In genomic region chr3:171283248-171284222, GRCh38 we compare ENCODE assay signal across 10 cellular contexts.
DNase-seq lines count a peak whose midpoint lies in the region; ATAC-seq and TF ChIP-seq lines count a peak whose summit lies in the region.
"Had no signal": no experiment of that assay in that cellular context is flagged by ENCODE, and none has a peak within 500 bp of the region (broad histone marks: within the 10 kb centered on the region; RNA-seq: fewer than 3 reads in every experiment).

No MANE protein-coding gene starts in this region.

- TF ChIP-seq POLR2A in IMR-90 (IDR thresholded peaks at IDR 0.05; ENCODE audit: low read depth, low read length) = no peak

- no peak overlapping the region for H2AFZ ChIP-seq in IMR-90 (replicated peaks; ENCODE audit: low read length, poor library complexity)

- H2AK9ac ChIP-seq in IMR-90 (replicated peaks; ENCODE audit: low read depth, low read length, poor library complexity) = no peak overlapping the region

- CTCF ChIA-PET in IMR-90 (lab: Yijun Ruan, JAX) = interaction anchor here (0.6 kb wide), 1 partner anchor 21 kb away, joined by 3 read pairs; no protein-coding TSS in a partner anchor

- H3K9me1 ChIP-seq in IMR-90 (ENCODE audit: insufficient read depth, low read length) = no peaks in the 10 kb centered on the region; the same call in 1 of the 2 replicates

- H3K27ac ChIP-seq in IMR-90 (ENCODE audit: insufficient read depth, low read length) (peak overlapping the region; percentile 13; the same call in 1 of the 2 replicates), brain microvascular endothelial cell (peak overlapping the region; percentile 100), layer of hippocampus (ENCODE audit: low read depth, low read length) (peak overlapping the region; percentile 2), thoracic aorta (peak overlapping the region; percentile 79 to 82)

- TF ChIP-seq CTCF in IMR-90 (conservative IDR thresholded peaks at IDR 0.05; ENCODE audit: low read depth, low read length) (no peak), brain microvascular endothelial cell (IDR thresholded peaks at IDR 0.05; ENCODE audit: low read depth, low read length, missing control alignments) (no peak), thoracic aorta (IDR thresholded peaks at IDR 0.05) (no peak)

- TF ChIP-seq RAD21 in IMR-90 (IDR thresholded peaks at IDR 0.05; ENCODE audit: low read length) = no peak

- H4K91ac ChIP-seq in IMR-90 (ENCODE audit: insufficient read depth, low read depth, low read length) = peak overlapping the region; percentile 50

- peak overlapping the region; percentile 68 for H4K5ac ChIP-seq in IMR-90 (ENCODE audit: low read depth, low read length)

- no peak overlapping the region for H3K4me2 ChIP-seq in IMR-90 (ENCODE audit: low read depth, low read length)

- peak overlapping the region; percentile 1 for H2BK5ac ChIP-seq in IMR-90 (ENCODE audit: low read depth, low read length, poor library complexity, severe bottlenecking)

- H4K20me1 ChIP-seq in IMR-90 (ENCODE audit: insufficient read depth, low read length) = no peaks in the 10 kb centered on the region

- intact Hi-C loops in IMR-90 (cut with micrococcal nuclease) = loop anchor here (2.0 kb wide), 1 partner anchor 177 kb away; the partner anchor contains the start of gene TNIK

- POLR2A ChIA-PET in IMR-90 (lab: Charles Lee; ENCODE audit: unreplicated experiment) = interaction anchor here (0.5 to 0.6 kb wide), 2 partner anchors 53 to 67 kb away, joined by 3 to 4 read pairs; no protein-coding TSS in a partner anchor
- POLR2A ChIA-PET in naive thymus-derived CD8-positive, alpha-beta T cell (lab: Charles Lee) = no interaction called here

- peaks cover 0 to 7% (median 3%) of the 10 kb centered on the region in 3 donors for H3K36me3 Mint-ChIP-seq in naive thymus-derived CD8-positive, alpha-beta T cell

- no peaks in the 10 kb centered on the region for H3K36me3 ChIP-seq in IMR-90 (ENCODE audit: control insufficient read depth, insufficient read depth, low read length)
- H3K36me3 ChIP-seq in brain microvascular endothelial cell (replicated peaks) = no peaks in the 10 kb centered on the region
- H3K36me3 ChIP-seq in thoracic aorta = no peaks in the 10 kb centered on the region

- dilution Hi-C loops in IMR-90 (cut with HindIII; ENCODE audit: low sequenced_read_pairs, unreplicated experiment) = no loop called here

- H3K27me3 Mint-ChIP-seq in naive thymus-derived CD8-positive, alpha-beta T cell = no peaks in the 10 kb centered on the region

- peak overlapping the region in 1 of 2 experiments; percentile 24; a peak in 1 of 4 replicates for H4K8ac ChIP-seq in IMR-90 (ENCODE audit: low read depth in 2 of 2, low read length in 2 of 2)

- H2AK5ac ChIP-seq in IMR-90 (ENCODE audit: low read depth, low read length) = peak overlapping the region; percentile 80

- peak overlapping the region; percentile 48 for H3K14ac ChIP-seq in IMR-90 (replicated peaks; ENCODE audit: low read depth, low read length)

- H3K4me3 ChIP-seq in IMR-90 (ENCODE audit: insufficient read depth, low read depth, low read length) (no peak overlapping the region), brain microvascular endothelial cell (ENCODE audit: low read depth, low read length) (no peak overlapping the region), thoracic aorta (peak overlapping the region; percentile 61)

- no peak overlapping the region for H3K56ac ChIP-seq in IMR-90 (ENCODE audit: extremely low read depth, insufficient read depth, low read length)

- no peak overlapping the region; the same call in 1 of the 2 replicates for H3K23ac ChIP-seq in IMR-90 (ENCODE audit: low read depth, low read length)

- H3K79me1 ChIP-seq in IMR-90 (ENCODE audit: low read depth in 1 of 2, low read length in 2 of 2) = no peaks in the 10 kb centered on the region

- 88% methylated on average over 1 of the region's 9 CpGs; no CpG with 5 or more reads in 1 of the 2 experiments for WGBS in IMR-90 (ENCODE audit: extremely low coverage in 2 of 2, insufficient read length in 1 of 2), 2 experiments

- H3K27me3 ChIP-seq in IMR-90 (ENCODE audit: control insufficient read depth, insufficient read depth, low read length) (no peaks in the 10 kb centered on the region; the same call in 1 of the 2 replicates), brain microvascular endothelial cell (replicated peaks) (no peaks in the 10 kb centered on the region), layer of hippocampus (ENCODE audit: control insufficient read depth, insufficient read depth, low read length) (no peaks in the 10 kb centered on the region), thoracic aorta (replicated peaks; ENCODE audit: insufficient read depth) (no peaks in the 10 kb centered on the region)

- DNase-seq in IMR-90 (no peak), brain microvascular endothelial cell (no peak), thoracic aorta (ENCODE audit: low spot score) (no peak), AG08396 (ENCODE audit: low spot score) (no peak)
- DNase-seq in naive thymus-derived CD8-positive, alpha-beta T cell = no peak
- DNase-seq: KBM-7, NCI-H526 treated with DMSO at 0.1 percent for 48 hours had no signal

- H3K4me1 ChIP-seq in IMR-90 (ENCODE audit: control insufficient read depth, insufficient read depth, low read length) = peaks cover 9% of the 10 kb centered on the region
- peaks cover 21 to 51% of the 10 kb centered on the region in 2 donors for H3K4me1 ChIP-seq in thoracic aorta (ENCODE audit: control insufficient read depth in 1 of 2, low read depth in 2 of 2)

- no peaks in the 10 kb centered on the region for H3K9me3 Mint-ChIP-seq in naive thymus-derived CD8-positive, alpha-beta T cell

- H3K18ac ChIP-seq in IMR-90 (ENCODE audit: low read depth, low read length) = peak overlapping the region; percentile 85

- ATAC-seq in IMR-90 (ENCODE audit: low read depth) (no peak), thoracic aorta (ENCODE audit: insufficient number of reproducible peaks, low FRiP score, low read depth) (no peak), GM18519 (IDR thresholded peaks at IDR 0.05; ENCODE audit: low FRiP score, unreplicated experiment) (no peak)
- no peak for ATAC-seq in naive thymus-derived CD8-positive, alpha-beta T cell
- ATAC-seq: esophagus mucosa had no signal

- peak overlapping the region; percentile 82; the same call in 1 of the 2 replicates for H2BK120ac ChIP-seq in IMR-90 (ENCODE audit: low read depth, low read length)

- no peak overlapping the region for H3K4me3 Mint-ChIP-seq in naive thymus-derived CD8-positive, alpha-beta T cell

- H3K4ac ChIP-seq in IMR-90 (ENCODE audit: low read depth, low read length) = peak overlapping the region; percentile 34

- no peaks in the 10 kb centered on the region for H3K9me3 ChIP-seq in IMR-90 (ENCODE audit: control insufficient read depth, insufficient read depth, low read length)
- no peaks in the 10 kb centered on the region for H3K9me3 ChIP-seq in thoracic aorta

- no TSS peak for BruUV-seq in IMR-90 (replicated peaks; lab: Mats Ljungman, UMichigan)

- peak overlapping the region; percentile 90 for H2BK20ac ChIP-seq in IMR-90 (ENCODE audit: low read depth, low read length)

- H3K9ac ChIP-seq in IMR-90 (ENCODE audit: low read depth, low read length) = no peak overlapping the region

- H3K4me1 Mint-ChIP-seq in naive thymus-derived CD8-positive, alpha-beta T cell = peaks cover 19 to 64% (median 53%) of the 10 kb centered on the region in 4 donors

- in situ Hi-C loops in IMR-90 (cut with MboI; ENCODE audit: low sequenced_read_pairs) = no loop called here
- in situ Hi-C loops in brain microvascular endothelial cell (cut with HindIII; ENCODE audit: low pct_ligation_motif_present, low sequenced_read_pairs) = no loop called here

- peak overlapping the region in 1 of 10 donors; percentile 61 for H3K27ac Mint-ChIP-seq in naive thymus-derived CD8-positive, alpha-beta T cell

- peak overlapping the region; percentile 24; the same call in 1 of the 3 replicates for H2BK15ac ChIP-seq in IMR-90 (ENCODE audit: low read depth, low read length)

TF ChIP-seq in IMR-90, 13 proteins besides CTCF, POLR2A, EP300 and RAD21:
- TF ChIP-seq RCOR1 (IDR thresholded peaks at IDR 0.05; ENCODE audit: insufficient replicate concordance, low read length) (no peak), MXI1 (IDR thresholded peaks at IDR 0.05; ENCODE audit: borderline replicate concordance, low read depth, low read length) (no peak), FOS (IDR thresholded peaks at IDR 0.05; ENCODE audit: low read depth, low read length) (no peak), RFX5 (IDR thresholded peaks at IDR 0.05; ENCODE audit: low read depth, low read length) (no peak), USF2 (IDR thresholded peaks at IDR 0.05; ENCODE audit: low read depth, low read length) (no peak), ELK1 (IDR thresholded peaks at IDR 0.05; ENCODE audit: borderline replicate concordance, low read depth, low read length) (no peak), MAZ (IDR thresholded peaks at IDR 0.05; ENCODE audit: borderline replicate concordance, low read depth, low read length) (no peak), CEBPB (IDR thresholded peaks at IDR 0.05; ENCODE audit: low read depth, low read length) (no peak), NFE2L2 (IDR thresholded peaks at IDR 0.05; ENCODE audit: low read depth, low read length) (no peak), MAFK (IDR thresholded peaks at IDR 0.05; ENCODE audit: low read depth, low read length) (no peak), CHD1 (IDR thresholded peaks at IDR 0.05; ENCODE audit: low read depth, low read length) (no peak), BHLHE40 (IDR thresholded peaks at IDR 0.05; ENCODE audit: low read depth, low read length) (no peak), SMC3 (IDR thresholded peaks at IDR 0.05; ENCODE audit: low read depth, low read length) (no peak)

Comparison
In these comparisons a context has a peak if more than half of its experiments do, and no peak if none do; other contexts are left out.
1. H3K27ac ChIP-seq: peak in every context shown above with its lines; median percentile 100 in brain microvascular endothelial cell; 80 in thoracic aorta; 13 in IMR-90; 2 in layer of hippocampus.